Comparison of ENCODE assay signal across 13 cellular contexts in genomic region chr15:88650556-88650955, GRCh38. TPM values are rescaled to one million over a fixed set of nuclear protein-coding genes. Genes with fewer than 3 reads are reported as not detected.
DNase-seq lines count a peak whose midpoint lies in the region; ATAC-seq, FAIRE-seq and TF ChIP-seq lines count a peak whose summit lies in the region.
"Had no signal": no experiment of that assay in that cellular context is flagged by ENCODE, and none has a peak within 500 bp of the region (broad histone marks: within the 10 kb centered on the region; RNA-seq: fewer than 3 reads in every experiment).

No MANE protein-coding gene starts in this region.

- TF ChIP-seq RAD21 in HepG2 (CRISPR knock-in tag; IDR thresholded peaks at IDR 0.05) = no peak

- no peak overlapping the region for H2BK5ac ChIP-seq in neuronal stem cell (ENCODE audit: low read length)

- H2BK15ac ChIP-seq in neuronal stem cell (ENCODE audit: low read length) = no peak overlapping the region

- in situ Hi-C loops in HepG2 (cut with HindIII; ENCODE audit: extremely low pct_ligation_motif_present, low pct_unique_long_range_greater_than_20kb) = loop anchor here (5.0 kb wide), 1 partner anchor 177 kb away; no protein-coding TSS in a partner anchor

- H3K27me3 ChIP-seq in right atrium auricular region = no peaks in the 10 kb centered on the region
- no peaks in the 10 kb centered on the region for H3K27me3 ChIP-seq in neuronal stem cell (ENCODE audit: control insufficient read depth in 3 of 3, insufficient read depth in 3 of 3, low read depth in 1 of 3, low read length in 3 of 3)
- no peaks in the 10 kb centered on the region; a peak in 1 of 5 replicates for H3K27me3 ChIP-seq in HepG2 (ENCODE audit: control insufficient read depth in 1 of 2, insufficient read depth in 2 of 2, low read length in 2 of 2)
- H3K27me3 ChIP-seq: heart left ventricle had no signal

- TF ChIP-seq EP300 in HepG2 (IDR thresholded peaks at IDR 0.05; ENCODE audit: low read depth in 2 of 2, low read length in 2 of 2) = no peak
- TF ChIP-seq EP300 in HepG2 (CRISPR knock-in tag; IDR thresholded peaks at IDR 0.05; ENCODE audit: borderline replicate concordance) = no peak

- H3K9me3 ChIP-seq in right atrium auricular region (no peaks in the 10 kb centered on the region), neuronal stem cell (replicated peaks in 1 of 2; ENCODE audit: control insufficient read depth in 2 of 2, insufficient read depth in 1 of 2, low read depth in 1 of 2, low read length in 2 of 2) (no peaks in the 10 kb centered on the region), HepG2 (ENCODE audit: low read length) (no peaks in the 10 kb centered on the region)
- H3K9me3 ChIP-seq: heart left ventricle had no signal

- H3K4ac ChIP-seq in neuronal stem cell (ENCODE audit: low read length) = no peak overlapping the region

- TF ChIP-seq CTCF in right atrium auricular region (IDR thresholded peaks at IDR 0.05) = no peak
- TF ChIP-seq CTCF in HepG2 (CRISPR knock-in tag; IDR thresholded peaks at IDR 0.05) = no peak

- DNase-seq in right atrium auricular region (ENCODE audit: low spot score) (peak; percentile 50), left cardiac atrium (no peak), caudate nucleus (lab: John Stamatoyannopoulos, UW) (no peak), neuronal stem cell (ENCODE audit: low spot score) (no peak), H4 (ENCODE audit: low spot score) (no peak), HepG2 (ENCODE audit: low spot score) (no peak), Kasumi-1 (lab: John Stamatoyannopoulos, UW) (no peak)
- DNase-seq: heart left ventricle, NCI-H1694, NCI-H446 treated with DMSO at 0.1 percent for 48 hours had no signal

- no peak overlapping the region for H3K4me3 ChIP-seq in right atrium auricular region
- no peak overlapping the region for H3K4me3 ChIP-seq in neuronal stem cell (ENCODE audit: low read length in 2 of 2)
- H3K4me3 ChIP-seq in HepG2 (replicated peaks in 1 of 3; ENCODE audit: insufficient read depth in 1 of 3, low read depth in 2 of 3, low read length in 3 of 3) = no peak overlapping the region
- H3K4me3 ChIP-seq: heart left ventricle, SK-N-MC had no signal

- no peak overlapping the region for H2BK120ac ChIP-seq in neuronal stem cell (ENCODE audit: low read depth, low read length)

- no peak overlapping the region for H4K8ac ChIP-seq in neuronal stem cell (ENCODE audit: low read depth, low read length)

- H3K9ac ChIP-seq in neuronal stem cell (ENCODE audit: low read depth, low read length, poor library complexity) (no peak overlapping the region), HepG2 (ENCODE audit: insufficient read depth, low read depth, low read length) (no peak overlapping the region)
- H3K9ac ChIP-seq: parathyroid adenoma had no signal

- H3K27ac ChIP-seq in right atrium auricular region = no peak overlapping the region
- H3K27ac ChIP-seq in caudate nucleus (ENCODE audit: low read depth, low read length) = peak overlapping the region; percentile 96
- no peak overlapping the region for H3K27ac ChIP-seq in neuronal stem cell (replicated peaks; ENCODE audit: low read length)
- no peak overlapping the region for H3K27ac ChIP-seq in HepG2 (ENCODE audit: extremely low read length, insufficient read depth, low read length)
- H3K27ac ChIP-seq: SK-N-MC had no signal

- H2BK12ac ChIP-seq in neuronal stem cell (ENCODE audit: low read length) = no peak overlapping the region

- CTCF ChIA-PET in HepG2 (lab: Yijun Ruan, JAX; ENCODE audit: low intra/inter-chr PET ratio, low total read pairs) = no interaction called here

- no CpG with 5 or more reads among the region's 12 CpGs for WGBS in neuronal stem cell (ENCODE audit: extremely low coverage in 2 of 2, insufficient read length in 2 of 2, insufficient replicate concordance in 1 of 2), 2 donors
- WGBS in HepG2 (ENCODE audit: low lambda C conversion rate) = 94% methylated on average over 12 of the region's 12 CpGs

- H4K91ac ChIP-seq in neuronal stem cell (ENCODE audit: low read depth, low read length, poor library complexity) = no peak overlapping the region

- no TSS peak for BruUV-seq in HepG2 (replicated peaks; lab: Mats Ljungman, UMichigan)

- H3K4me2 ChIP-seq in neuronal stem cell (ENCODE audit: insufficient read depth, low read length, poor library complexity, severe bottlenecking) (no peak overlapping the region), HepG2 (ENCODE audit: low read depth, low read length) (no peak overlapping the region)

- H3K79me2 ChIP-seq in HepG2 (ENCODE audit: insufficient read depth, low read length) = no peaks in the 10 kb centered on the region
- H3K79me2 ChIP-seq: parathyroid adenoma had no signal

- H3K36me3 ChIP-seq in right atrium auricular region (no peaks in the 10 kb centered on the region), neuronal stem cell (replicated peaks in 1 of 2; ENCODE audit: control insufficient read depth in 2 of 2, insufficient read depth in 2 of 2, low read length in 2 of 2) (no peaks in the 10 kb centered on the region), HepG2 (replicated peaks in 1 of 2; ENCODE audit: control insufficient read depth in 1 of 2, insufficient read depth in 2 of 2, low read length in 2 of 2) (no peaks in the 10 kb centered on the region)

- peak overlapping the region; percentile 26 for H3K23ac ChIP-seq in neuronal stem cell (ENCODE audit: low read depth, low read length, poor library complexity)

- peaks cover 0 to 23% of the 10 kb centered on the region in 2 donors for H3K4me1 ChIP-seq in right atrium auricular region
- H3K4me1 ChIP-seq in neuronal stem cell (ENCODE audit: control insufficient read depth in 2 of 2, insufficient read depth in 1 of 2, low read depth in 1 of 2, low read length in 2 of 2) = peaks cover 9 to 14% of the 10 kb centered on the region in 2 donors
- H3K4me1 ChIP-seq in HepG2 (ENCODE audit: insufficient read depth, low read length) = peaks cover 7% of the 10 kb centered on the region; the same call in 1 of the 2 replicates

- no peak overlapping the region for H3K14ac ChIP-seq in neuronal stem cell (ENCODE audit: low read length)

- no peak for TF ChIP-seq POLR2A in HepG2 (IDR thresholded peaks at IDR 0.05; ENCODE audit: insufficient read depth in 1 of 2, low read depth in 2 of 2, low read length in 2 of 2)

- POLR2A ChIA-PET in HepG2 (lab: Yijun Ruan, JAX) = no interaction called here

- H2AFZ ChIP-seq in neuronal stem cell (ENCODE audit: low read length) = no peak overlapping the region
- no peak overlapping the region for H2AFZ ChIP-seq in HepG2 (ENCODE audit: low read length)
- H2AFZ ChIP-seq: parathyroid adenoma had no signal

- H2AK5ac ChIP-seq in neuronal stem cell (ENCODE audit: low read depth, low read length) = no peak overlapping the region

- no peak overlapping the region for H3K18ac ChIP-seq in neuronal stem cell (ENCODE audit: low read length)

- H4K20me1 ChIP-seq in HepG2 (ENCODE audit: insufficient read depth, low read length) = 0 out of 2 replicates have a peak, but pooled peaks cover 2% of the 10 kb centered on the region

- H3K79me1 ChIP-seq in neuronal stem cell (ENCODE audit: low read depth, low read length) = no peaks in the 10 kb centered on the region

- no peak for FAIRE-seq in HepG2 (lab: Jason Lieb, UNC)

- intact Hi-C loops in left cardiac atrium (cut with DNase I) = loop anchor here in 1 of 2 donors (10.0 kb wide), 1 partner anchor 184 kb away; no protein-coding TSS in a partner anchor
- intact Hi-C loops in HepG2 (cut with micrococcal nuclease; ENCODE audit: unreplicated experiment) = no loop called here

- no peak for ATAC-seq in left cardiac atrium
- no peak for ATAC-seq in GM21528 (IDR thresholded peaks at IDR 0.05; ENCODE audit: low FRiP score, unreplicated experiment)
- ATAC-seq in HepG2 = no peak
- ATAC-seq: heart left ventricle had no signal

RNA-seq across cellular contexts. Expression of gene ISG20, which starts 11.7 kb away (rescaled TPM):
- total RNA-seq in right atrium auricular region = 10 to 100 TPM in 1 of 2 donors, 1 to 10 TPM in 1; 2.3 to 11.1 TPM
- total RNA-seq in left cardiac atrium = 10 to 100 TPM in 1 of 2 donors, 1 to 10 TPM in 1; 4.0 to 10.2 TPM
- polyA plus RNA-seq in neuronal stem cell (2013, experiment 1 of 2) = 2.1 TPM
- 1.6 TPM for polyA plus RNA-seq in neuronal stem cell (2013, experiment 2 of 2)
- total RNA-seq in H4 (2014; rRNA removed; shearing (Covaris generic)) = 14.7 and 20.9 TPM in 2 replicates
- 6.3 and 10.5 TPM in 2 replicates for total RNA-seq in HepG2 (2016; rRNA removed; fragmentation: Illumina TruSeq; extraction: Trizol)
- total RNA-seq in HepG2 (2016; cell fraction: cytosol; rRNA removed; fragmentation: Illumina TruSeq; extraction: Trizol; ENCODE audit: low read depth) = 2.6 and 5.4 TPM in 2 replicates
- 6.8 and 9.8 TPM in 2 replicates for total RNA-seq in HepG2 (2016; cell fraction: insoluble cytoplasmic fraction; rRNA removed; fragmentation: Illumina TruSeq; extraction: Trizol)
- 4.6 and 7.7 TPM in 2 replicates for total RNA-seq in HepG2 (2016; cell fraction: membrane; rRNA removed; fragmentation: Illumina TruSeq; extraction: Trizol)
- total RNA-seq in HepG2 (2016; cell fraction: nucleus; rRNA removed; fragmentation: Illumina TruSeq; extraction: Trizol) = 2.0 and 3.7 TPM in 2 replicates
- 31.5 and 50.8 TPM in 2 replicates for polyA plus RNA-seq in HepG2 (2011; rRNA removed)
- polyA plus RNA-seq in HepG2 (2011; cell fraction: cytosol; rRNA removed) = 31.2 and 32.1 TPM in 2 replicates
- 14.5 and 18.2 TPM in 2 replicates for polyA plus RNA-seq in HepG2 (2011; cell fraction: nucleus; rRNA removed)
- 11.6 and 19.0 TPM in 2 replicates for polyA plus RNA-seq in HepG2 (2012)
- polyA plus RNA-seq in HepG2 (2016; cell fraction: cytosol; fragmentation: Illumina TruSeq; extraction: Trizol; ENCODE audit: low read depth) = 6.6 and 8.5 TPM in 2 replicates
- polyA plus RNA-seq in HepG2 (2016; cell fraction: insoluble cytoplasmic fraction; fragmentation: Illumina TruSeq; extraction: Trizol; ENCODE audit: low read depth) = 9.0 and 9.8 TPM in 2 replicates
- 5.9 and 6.2 TPM in 2 replicates for polyA plus RNA-seq in HepG2 (2016; cell fraction: membrane; fragmentation: Illumina TruSeq; extraction: Trizol; ENCODE audit: low read depth)
- polyA plus RNA-seq in HepG2 (2016; cell fraction: nucleus; fragmentation: Illumina TruSeq; extraction: Trizol; ENCODE audit: insufficient read depth, low read depth) = 5.4 and 6.8 TPM in 2 replicates
- polyA minus RNA-seq in HepG2 (2011; rRNA and poly(A)+ RNA removed; ENCODE audit: low replicate concordance) = 3.8 and 11.4 TPM in 2 replicates
- polyA minus RNA-seq in HepG2 (2011; cell fraction: cytosol; rRNA and poly(A)+ RNA removed) = 5.5 and 6.9 TPM in 2 replicates
- polyA minus RNA-seq in HepG2 (2011; cell fraction: nucleus; rRNA and poly(A)+ RNA removed) = 8.8 and 9.0 TPM in 2 replicates

RNA-seq across cellular contexts. Expression of gene AEN, which starts 29.4 kb away (rescaled TPM):
- total RNA-seq in right atrium auricular region = 1 to 10 TPM; 5.1 to 8.0 TPM
- 10 to 100 TPM in 1 of 2 donors, 1 to 10 TPM in 1; 9.9 to 15.4 TPM for total RNA-seq in left cardiac atrium
- polyA plus RNA-seq in neuronal stem cell (2013, experiment 1 of 2) = 42.3 TPM
- polyA plus RNA-seq in neuronal stem cell (2013, experiment 2 of 2) = 41.6 TPM
- 23.9 and 28.7 TPM in 2 replicates for total RNA-seq in H4 (2014; rRNA removed; shearing (Covaris generic))
- total RNA-seq in HepG2 (2016; rRNA removed; fragmentation: Illumina TruSeq; extraction: Trizol) = 115 and 118 TPM in 2 replicates
- 24.6 and 27.1 TPM in 2 replicates for total RNA-seq in HepG2 (2016; cell fraction: cytosol; rRNA removed; fragmentation: Illumina TruSeq; extraction: Trizol; ENCODE audit: low read depth)
- total RNA-seq in HepG2 (2016; cell fraction: insoluble cytoplasmic fraction; rRNA removed; fragmentation: Illumina TruSeq; extraction: Trizol) = 110 and 117 TPM in 2 replicates
- total RNA-seq in HepG2 (2016; cell fraction: membrane; rRNA removed; fragmentation: Illumina TruSeq; extraction: Trizol) = 71.0 and 75.9 TPM in 2 replicates
- 82.3 and 94.1 TPM in 2 replicates for total RNA-seq in HepG2 (2016; cell fraction: nucleus; rRNA removed; fragmentation: Illumina TruSeq; extraction: Trizol)
- polyA plus RNA-seq in HepG2 (2011; rRNA removed) = 51.3 and 55.2 TPM in 2 replicates
- 39.7 and 48.8 TPM in 2 replicates for polyA plus RNA-seq in HepG2 (2011; cell fraction: cytosol; rRNA removed)
- polyA plus RNA-seq in HepG2 (2011; cell fraction: nucleus; rRNA removed) = 115 and 142 TPM in 2 replicates
- 26.8 and 40.4 TPM in 2 replicates for polyA plus RNA-seq in HepG2 (2012)
- 11.0 and 11.5 TPM in 2 replicates for polyA plus RNA-seq in HepG2 (2016; cell fraction: cytosol; fragmentation: Illumina TruSeq; extraction: Trizol; ENCODE audit: low read depth)
- 70.1 and 79.0 TPM in 2 replicates for polyA plus RNA-seq in HepG2 (2016; cell fraction: insoluble cytoplasmic fraction; fragmentation: Illumina TruSeq; extraction: Trizol; ENCODE audit: low read depth)
- polyA plus RNA-seq in HepG2 (2016; cell fraction: membrane; fragmentation: Illumina TruSeq; extraction: Trizol; ENCODE audit: low read depth) = 28.4 and 28.6 TPM in 2 replicates
- 90.9 and 95.3 TPM in 2 replicates for polyA plus RNA-seq in HepG2 (2016; cell fraction: nucleus; fragmentation: Illumina TruSeq; extraction: Trizol; ENCODE audit: insufficient read depth, low read depth)
- 70.6 and 173 TPM in 2 replicates for polyA minus RNA-seq in HepG2 (2011; rRNA and poly(A)+ RNA removed; ENCODE audit: low replicate concordance)
- polyA minus RNA-seq in HepG2 (2011; cell fraction: cytosol; rRNA and poly(A)+ RNA removed) = 44.6 and 50.4 TPM in 2 replicates
- polyA minus RNA-seq in HepG2 (2011; cell fraction: nucleus; rRNA and poly(A)+ RNA removed) = 117 and 130 TPM in 2 replicates
